ENCODE assay signal across 21 cellular contexts in the genomic region with DNA sequence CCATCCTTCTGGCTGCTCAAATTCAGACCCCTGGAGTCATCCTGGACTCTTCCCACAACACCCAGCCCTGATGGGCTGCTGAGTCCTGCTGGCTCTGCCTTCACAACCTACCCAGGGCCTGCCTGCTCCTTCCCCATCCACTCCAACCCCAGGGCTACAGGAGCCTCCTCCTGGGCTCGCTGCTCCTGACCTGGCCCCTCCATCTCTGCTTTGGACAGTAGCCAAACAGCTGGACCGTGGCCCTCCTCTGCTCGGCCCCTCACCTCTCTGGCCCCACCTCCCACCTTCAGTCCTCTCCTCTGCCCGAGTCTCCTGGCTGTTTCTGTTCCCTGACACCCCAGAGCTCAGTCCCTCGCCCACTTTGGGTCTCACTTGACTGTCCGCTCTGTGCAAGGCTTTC.
DNase-seq lines count a peak whose midpoint lies in the region; ATAC-seq, FAIRE-seq and TF ChIP-seq lines count a peak whose summit lies in the region.
"Had no signal": no experiment of that assay in that cellular context is flagged by ENCODE, and none has a peak within 500 bp of the region (broad histone marks: within the 10 kb centered on the region; RNA-seq: fewer than 3 reads in every experiment).

No MANE protein-coding gene starts in this region.

- H3K9me3 Mint-ChIP-seq in stimulated activated effector memory CD8-positive, alpha-beta T cell treated with anti-CD3 and anti-CD28 coated beads, Interleukin-12 subunit alpha, Interleukin-12 subunit beta, amount 100 ng/mL, for 72 hours, result no peaks in the 10 kb centered on the region
- no peaks in the 10 kb centered on the region for H3K9me3 Mint-ChIP-seq in stimulated activated memory B cell treated with anti-CD40 and anti-IgM and Interleukin-4, amounts not matched to agents 10 μg/mL and 1 μg/mL and 100 μg/mL, for 72 hours
- H3K9me3 Mint-ChIP-seq: CD8-positive, alpha-beta T cell; IgD-negative memory B cell had no signal

- peak overlapping the region; percentile 43 for H3K9ac ChIP-seq in Loucy (ENCODE audit: low read depth, low read length, poor library complexity, severe bottlenecking)
- H3K9ac ChIP-seq in kidney (ENCODE audit: low read length in 2 of 2), result no peak overlapping the region
- H3K9ac ChIP-seq: BLaER1 had no signal

- H2AFZ ChIP-seq in Loucy (ENCODE audit: low read length), result no peak overlapping the region

- H3K27me3 Mint-ChIP-seq in stimulated activated memory B cell treated with anti-CD40 and anti-IgM and Interleukin-4, amounts not matched to agents 10 μg/mL and 1 μg/mL and 100 μg/mL, for 72 hours, result no peaks in the 10 kb centered on the region
- H3K27me3 Mint-ChIP-seq: IgD-negative memory B cell had no signal

- no peaks in the 10 kb centered on the region for H3K79me2 ChIP-seq in Loucy (ENCODE audit: insufficient read depth, low read length)

- H3K27ac Mint-ChIP-seq in stimulated activated effector memory CD8-positive, alpha-beta T cell treated with anti-CD3 and anti-CD28 coated beads, Interleukin-12 subunit alpha, Interleukin-12 subunit beta, amount 100 ng/mL, for 72 hours, result peak overlapping the region; percentile 27
- H3K27ac Mint-ChIP-seq in stimulated activated memory B cell treated with anti-CD40 and anti-IgM and Interleukin-4, amounts not matched to agents 10 μg/mL and 1 μg/mL and 100 μg/mL, for 72 hours, result no peak overlapping the region
- H3K27ac Mint-ChIP-seq: CD8-positive, alpha-beta T cell; IgD-negative memory B cell had no signal

- H3K36me3 ChIP-seq in heart left ventricle (peaks cover 0 to 4% (median 0%) of the 10 kb centered on the region in 9 donors), right atrium auricular region (no peaks in the 10 kb centered on the region), Loucy (ENCODE audit: insufficient read depth, low read length) (no peaks in the 10 kb centered on the region), kidney (ENCODE audit: control insufficient read depth in 1 of 2, insufficient read depth in 2 of 2, low read length in 2 of 2) (no peaks in the 10 kb centered on the region), suprapubic skin (no peaks in the 10 kb centered on the region)
- H3K36me3 ChIP-seq: BLaER1 had no signal

- no peak for ATAC-seq in heart left ventricle
- no peak for ATAC-seq in stimulated activated effector memory CD8-positive, alpha-beta T cell treated with anti-CD3 and anti-CD28 coated beads, Interleukin-12 subunit alpha, Interleukin-12 subunit beta, amount 100 ng/mL, for 72 hours
- ATAC-seq in stimulated activated memory B cell treated with anti-CD40 and anti-IgM and Interleukin-4, amounts not matched to agents 10 μg/mL and 1 μg/mL and 100 μg/mL, for 72 hours, result no peak
- ATAC-seq: CD8-positive, alpha-beta T cell had no signal

- FAIRE-seq in kidney (lab: Jason Lieb, UNC), result no peak
- FAIRE-seq: HTR-8/SVneo had no signal

- H3K9me3 ChIP-seq in heart left ventricle, result no peaks in the 10 kb centered on the region
- no peaks in the 10 kb centered on the region for H3K9me3 ChIP-seq in right atrium auricular region
- H3K9me3 ChIP-seq in Loucy (ENCODE audit: insufficient read depth, low read depth, low read length), result no peaks in the 10 kb centered on the region
- H3K9me3 ChIP-seq in kidney (ENCODE audit: control insufficient read depth in 1 of 2, low read length in 2 of 2), result no peaks in the 10 kb centered on the region
- no peaks in the 10 kb centered on the region for H3K9me3 ChIP-seq in suprapubic skin
- H3K9me3 ChIP-seq: BLaER1 had no signal

- H3K4me2 ChIP-seq in Loucy (ENCODE audit: low read depth, low read length, poor library complexity, severe bottlenecking), result no peak overlapping the region
- H3K4me2 ChIP-seq: BLaER1 had no signal

- no peak overlapping the region for H3K4me3 Mint-ChIP-seq in stimulated activated effector memory CD8-positive, alpha-beta T cell treated with anti-CD3 and anti-CD28 coated beads, Interleukin-12 subunit alpha, Interleukin-12 subunit beta, amount 100 ng/mL, for 72 hours
- no peak overlapping the region for H3K4me3 Mint-ChIP-seq in stimulated activated memory B cell treated with anti-CD40 and anti-IgM and Interleukin-4, amounts not matched to agents 10 μg/mL and 1 μg/mL and 100 μg/mL, for 72 hours
- H3K4me3 Mint-ChIP-seq: CD8-positive, alpha-beta T cell; IgD-negative memory B cell had no signal

- H3K4me1 Mint-ChIP-seq in stimulated activated effector memory CD8-positive, alpha-beta T cell treated with anti-CD3 and anti-CD28 coated beads, Interleukin-12 subunit alpha, Interleukin-12 subunit beta, amount 100 ng/mL, for 72 hours, result peaks cover 13% of the 10 kb centered on the region
- H3K4me1 Mint-ChIP-seq in stimulated activated memory B cell treated with anti-CD40 and anti-IgM and Interleukin-4, amounts not matched to agents 10 μg/mL and 1 μg/mL and 100 μg/mL, for 72 hours, result no peaks in the 10 kb centered on the region
- H3K4me1 Mint-ChIP-seq: IgD-negative memory B cell had no signal

- H3K4me1 ChIP-seq in heart left ventricle, result peaks cover 0 to 9% (median 0%) of the 10 kb centered on the region in 12 donors
- H3K4me1 ChIP-seq in right atrium auricular region, result no peaks in the 10 kb centered on the region
- H3K4me1 ChIP-seq in Loucy (ENCODE audit: insufficient read depth, low read length, poor library complexity, severe bottlenecking), result peaks cover 34% of the 10 kb centered on the region
- peaks cover 6 to 17% of the 10 kb centered on the region in 2 donors for H3K4me1 ChIP-seq in kidney (ENCODE audit: control insufficient read depth in 1 of 2, insufficient read depth in 1 of 2, low read depth in 1 of 2, low read length in 2 of 2)
- H3K4me1 ChIP-seq in suprapubic skin, result no peaks in the 10 kb centered on the region
- H3K4me1 ChIP-seq: BLaER1 had no signal

- H3K9me2 ChIP-seq in Loucy (replicated peaks; ENCODE audit: low read depth, low read length), result no peaks in the 10 kb centered on the region

- no peak for TF ChIP-seq EP300 in suprapubic skin (IDR thresholded peaks at IDR 0.05)

- no peaks in the 10 kb centered on the region for H3K27me3 ChIP-seq in heart left ventricle
- H3K27me3 ChIP-seq in right atrium auricular region, result no peaks in the 10 kb centered on the region
- no peaks in the 10 kb centered on the region for H3K27me3 ChIP-seq in Loucy (ENCODE audit: insufficient read depth, low read length, poor library complexity, severe bottlenecking)
- no peaks in the 10 kb centered on the region for H3K27me3 ChIP-seq in suprapubic skin
- H3K27me3 ChIP-seq: BLaER1 had no signal

- 78 to 85% (median 82%) methylated on average over 6 of the region's 6 CpGs for WGBS in heart left ventricle, 4 donors
- whole genome bisulfite sequencing in suprapubic skin, result 88% methylated on average over 6 of the region's 6 CpGs

- H3K4me3 ChIP-seq in heart left ventricle (no peak overlapping the region), right atrium auricular region (no peak overlapping the region), Loucy (ENCODE audit: low read length, poor library complexity, severe bottlenecking) (no peak overlapping the region), kidney (ENCODE audit: low read length in 2 of 2) (no peak overlapping the region), suprapubic skin (no peak overlapping the region)
- H3K4me3 ChIP-seq: BLaER1 had no signal

- no peak overlapping the region for H3K27ac ChIP-seq in heart left ventricle
- no peak overlapping the region for H3K27ac ChIP-seq in right atrium auricular region
- no peak overlapping the region for H3K27ac ChIP-seq in kidney (ENCODE audit: low read depth in 2 of 2, low read length in 2 of 2)
- H3K27ac ChIP-seq in suprapubic skin, result no peak overlapping the region
- H3K27ac ChIP-seq: BLaER1 had no signal

- H3F3A ChIP-seq in Loucy (ENCODE audit: low read depth), result no peaks in the 10 kb centered on the region

- TF ChIP-seq CTCF in heart left ventricle (IDR thresholded peaks at IDR 0.05) (no peak), right atrium auricular region (IDR thresholded peaks at IDR 0.05) (no peak), Loucy (conservative IDR thresholded peaks at IDR 0.05; ENCODE audit: low read length) (no peak), kidney (IDR thresholded peaks at IDR 0.05; ENCODE audit: borderline replicate concordance, extremely low read depth, insufficient read depth) (no peak), suprapubic skin (IDR thresholded peaks at IDR 0.05) (no peak)

- DNase-seq in heart left ventricle (peak in 3 of 5 donors; percentile 1 to 16 (median 13)), right atrium auricular region (ENCODE audit: low spot score) (no peak), kidney (peak; percentile 41), suprapubic skin (ENCODE audit: low spot score in 2 of 2) (no peak), NCI-H1417 (lab: John Stamatoyannopoulos, UW) (no peak)
- no peak for DNase-seq in stimulated activated effector memory CD8-positive, alpha-beta T cell treated with anti-CD3 and anti-CD28 coated beads, Interleukin-12 subunit alpha, Interleukin-12 subunit beta, amount 100 ng/mL, for 72 hours (ENCODE audit: low spot score in 2 of 2)
- DNase-seq: Calu3; CD8-positive, alpha-beta T cell; GF-D8; HCEC 1CT; Kasumi-1; MM.1S; NCI-H1105; NCI-H1694; NCI-H2081 treated with DMSO at 0.1 percent for 48 hours; NK-92 treated with Interleukin-12 subunit alpha and Interleukin-12 subunit beta, amount 100 ng/mL, for 24 hours had no signal

- TF ChIP-seq POLR2A in heart left ventricle (IDR thresholded peaks at IDR 0.05) (no peak), suprapubic skin (IDR thresholded peaks at IDR 0.05) (no peak)

- H4K20me1 ChIP-seq in Loucy (ENCODE audit: insufficient read depth, low read length, poor library complexity, severe bottlenecking), result no peaks in the 10 kb centered on the region
- H4K20me1 ChIP-seq: BLaER1 had no signal

- intact Hi-C loops in heart left ventricle (cut with DNase I) (no loop called here), kidney (cut with DNase I) (no loop called here)

- H3K36me3 Mint-ChIP-seq in stimulated activated effector memory CD8-positive, alpha-beta T cell treated with anti-CD3 and anti-CD28 coated beads, Interleukin-12 subunit alpha, Interleukin-12 subunit beta, amount 100 ng/mL, for 72 hours, result no peaks in the 10 kb centered on the region
- peaks cover 33% of the 10 kb centered on the region for H3K36me3 Mint-ChIP-seq in stimulated activated memory B cell treated with anti-CD40 and anti-IgM and Interleukin-4, amounts not matched to agents 10 μg/mL and 1 μg/mL and 100 μg/mL, for 72 hours

Comparison
In these comparisons a context has a peak if more than half of its experiments do, and no peak if none do; other contexts are left out.
1. DNase-seq: peak in heart left ventricle (3 of 5) and kidney (single experiment); none in right atrium auricular region (single experiment), stimulated activated effector memory CD8-positive, alpha-beta T cell treated with anti-CD3 and anti-CD28 coated beads, Interleukin-12 subunit alpha, Interleukin-12 subunit beta, amount 100 ng/mL, for 72 hours (0 of 2), suprapubic skin (0 of 2) and NCI-H1417 (0 of 3).